Comparison of ENCODE assay signal across 18 cellular contexts in the genomic region with DNA sequence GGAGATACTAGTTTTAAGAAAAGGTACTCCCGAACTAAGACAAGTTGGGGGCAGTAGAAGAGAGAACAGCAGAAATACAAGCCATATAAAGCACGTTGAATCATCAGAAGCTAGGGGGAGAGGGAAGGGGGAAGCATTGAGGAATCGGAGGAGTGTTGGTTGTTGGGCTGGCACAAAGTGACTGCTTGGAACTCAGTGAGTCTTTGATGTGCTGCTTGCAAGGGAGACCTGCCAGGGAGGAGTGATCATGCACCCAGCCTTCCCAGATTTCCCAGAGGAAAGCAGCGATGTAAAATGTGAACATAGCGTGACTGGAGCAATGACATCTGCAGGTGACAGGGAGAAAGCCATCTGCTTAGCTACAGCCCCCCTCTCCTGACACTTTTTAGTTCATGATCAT. TPM values are rescaled to one million over a fixed set of nuclear protein-coding genes. Genes with fewer than 3 reads are reported as not detected.
A peak's percentile ranks its signal among the peaks of the same experiment; 100 is the strongest.
DNase-seq lines count a peak whose midpoint lies in the region; ATAC-seq and TF ChIP-seq lines count a peak whose summit lies in the region.
"Had no signal": no experiment of that assay in that cellular context is flagged by ENCODE, and none has a peak within 500 bp of the region (broad histone marks: within the 10 kb centered on the region; RNA-seq: fewer than 3 reads in every experiment).

No MANE protein-coding gene starts in this region.

- H4K5ac ChIP-seq in mesendoderm (ENCODE audit: low read length) = no peak overlapping the region

- H3K79me2 ChIP-seq in SK-N-SH (ENCODE audit: insufficient read depth) (peaks cover 98% of the 10 kb centered on the region), mesendoderm (ENCODE audit: control insufficient read depth, insufficient read depth, low read length) (peaks cover 5% of the 10 kb centered on the region)

- TF ChIP-seq POLR2A in upper lobe of left lung (IDR thresholded peaks at IDR 0.05) = no peak

- peaks cover 8% of the 10 kb centered on the region; the same call in 1 of the 2 replicates for H4K20me1 ChIP-seq in SK-N-SH (ENCODE audit: insufficient read depth)

- no peak for TF ChIP-seq CTCF in SK-N-SH (IDR thresholded peaks at IDR 0.05)
- peak in 5 of 56 donors; percentile 4 to 25 (median 10) for TF ChIP-seq CTCF in dorsolateral prefrontal cortex (IDR thresholded peaks at IDR 0.05 in 54 of 56, conservative IDR thresholded peaks at IDR 0.05 in 2 of 56; ENCODE audit: low read depth in 1 of 56, partially characterized antibody in 56 of 56)
- TF ChIP-seq CTCF in upper lobe of left lung (IDR thresholded peaks at IDR 0.05) = no peak

- H2AFZ ChIP-seq in SK-N-SH (ENCODE audit: low read depth) = no peak overlapping the region

- CTCF ChIA-PET in SK-N-SH (lab: Yijun Ruan, JAX) = interaction anchor here (0.5 to 7.2 kb wide), 4 partner anchors 9 to 18 kb away, joined by 3 to 46 read pairs (median 4); no protein-coding TSS in a partner anchor

- H3K23ac ChIP-seq in mesendoderm (ENCODE audit: low read length) = no peak overlapping the region

- H3K4me1 ChIP-seq in SK-N-SH (ENCODE audit: control insufficient read depth in 1 of 2, insufficient read depth in 2 of 2, low read depth in 1 of 2, low read length in 1 of 2) (peaks cover 4 to 5% of the 10 kb centered on the region in 2 experiments; a peak in 2 of 4 replicates), muscle layer of colon (ENCODE audit: insufficient read depth, low read length) (peaks cover 96% of the 10 kb centered on the region), upper lobe of left lung (peaks cover 13 to 34% (median 19%) of the 10 kb centered on the region in 4 donors), mesendoderm (ENCODE audit: control insufficient read depth, low read depth, low read length) (peaks cover 2% of the 10 kb centered on the region)
- H3K4me1 ChIP-seq: colonic mucosa had no signal

- TF ChIP-seq EP300 in SK-N-SH (IDR thresholded peaks at IDR 0.05; ENCODE audit: borderline replicate concordance in 1 of 2, low read depth in 1 of 2, low read length in 1 of 2) (no peak), upper lobe of left lung (IDR thresholded peaks at IDR 0.05) (no peak)

- H3K27me3 ChIP-seq in SK-N-SH (ENCODE audit: insufficient read depth) = no peaks in the 10 kb centered on the region
- H3K27me3 ChIP-seq in dorsolateral prefrontal cortex = no peaks in the 10 kb centered on the region
- no peaks in the 10 kb centered on the region for H3K27me3 ChIP-seq in muscle layer of colon (ENCODE audit: control insufficient read depth in 1 of 2, insufficient read depth in 2 of 2, low read length in 2 of 2)
- H3K27me3 ChIP-seq in upper lobe of left lung = no peaks in the 10 kb centered on the region
- H3K27me3 ChIP-seq in MG63 = no peaks in the 10 kb centered on the region
- no peaks in the 10 kb centered on the region for H3K27me3 ChIP-seq in mesendoderm (ENCODE audit: insufficient read depth, low read length, poor library complexity)
- H3K27me3 ChIP-seq: colonic mucosa had no signal

- H3K4ac ChIP-seq in mesendoderm (ENCODE audit: low read depth, low read length) = no peak overlapping the region

- WGBS in SK-N-SH (ENCODE audit: low lambda C conversion rate) = 93% methylated on average over 5 of the region's 5 CpGs
- WGBS in upper lobe of left lung, 2 donors = 75 to 81% methylated on average over 5 of the region's 5 CpGs
- WGBS in mesendoderm (ENCODE audit: extremely low coverage, insufficient coverage, low lambda C conversion rate) = no CpG with 5 or more reads among the region's 5 CpGs

- POLR2A ChIA-PET in SK-N-SH (lab: Yijun Ruan, JAX) = no interaction called here

- no peak overlapping the region for H2BK15ac ChIP-seq in mesendoderm (replicated peaks; ENCODE audit: low read depth)

- H3K9ac ChIP-seq in SK-N-SH (0 out of 2 replicates have a peak overlapping the region, but pooled peaks have one; percentile 7), muscle layer of colon (ENCODE audit: low read length) (peak overlapping the region; percentile 8), mesendoderm (ENCODE audit: low read length) (no peak overlapping the region)
- H3K9ac ChIP-seq: KMS-11 had no signal

- peak overlapping the region in 1 of 2 experiments; percentile 75; a peak in 2 of 4 replicates for H3K27ac ChIP-seq in SK-N-SH (ENCODE audit: low read depth in 2 of 2, low read length in 1 of 2)
- H3K27ac ChIP-seq in dorsolateral prefrontal cortex = peak overlapping the region; percentile 49 to 99 (median 91)
- H3K27ac ChIP-seq in muscle layer of colon (ENCODE audit: low read depth, low read length) = peak overlapping the region; percentile 83
- H3K27ac ChIP-seq in upper lobe of left lung = peak overlapping the region in 3 of 4 donors; percentile 8 to 62 (median 36)
- no peak overlapping the region for H3K27ac ChIP-seq in mesendoderm (ENCODE audit: low read depth, low read length)
- H3K27ac ChIP-seq: colonic mucosa, HL-60, KMS-11 had no signal

- no peak overlapping the region for H2BK5ac ChIP-seq in mesendoderm (ENCODE audit: low read length)

- H3K79me1 ChIP-seq in mesendoderm (ENCODE audit: low read length) = peaks cover 5% of the 10 kb centered on the region

- no peak for TF ChIP-seq RAD21 in SK-N-SH (IDR thresholded peaks at IDR 0.05; ENCODE audit: low read length)

- H3K4me3 ChIP-seq in SK-N-SH (ENCODE audit: low read depth in 2 of 2, low read length in 1 of 2) (no peak overlapping the region), dorsolateral prefrontal cortex (peak overlapping the region in 2 of 59 donors; percentile 3 to 8), muscle layer of colon (ENCODE audit: low read depth in 1 of 2, low read length in 2 of 2) (peak overlapping the region in 1 of 2 donors; percentile 10), upper lobe of left lung (no peak overlapping the region), MG63 (no peak overlapping the region), mesendoderm (ENCODE audit: low read length) (no peak overlapping the region)
- H3K4me3 ChIP-seq: colonic mucosa had no signal

- intact Hi-C loops in dorsolateral prefrontal cortex (cut with DNase I) = no loop called here

- no peak overlapping the region for H3K56ac ChIP-seq in mesendoderm (ENCODE audit: low read length)

- ATAC-seq in SK-N-SH treated with all-trans-retinoic acid at 6 μM for 48 hours = no peak
- ATAC-seq in upper lobe of left lung (ENCODE audit: low FRiP score in 2 of 2) = peak in 1 of 2 donors; percentile 24
- ATAC-seq: activated T-cell treated with anti-CD3 and anti-CD28 coated beads, Interleukin-2, amount 50 U/mL, for 4 hours; CD8-positive, alpha-beta T cell; left colon; naive thymus-derived CD8-positive, alpha-beta T cell had no signal

- H3K9me3 ChIP-seq in SK-N-SH = no peaks in the 10 kb centered on the region
- H3K9me3 ChIP-seq in muscle layer of colon (ENCODE audit: low read length) = no peaks in the 10 kb centered on the region
- H3K9me3 ChIP-seq in upper lobe of left lung = no peaks in the 10 kb centered on the region
- H3K9me3 ChIP-seq in MG63 = peaks cover 12% of the 10 kb centered on the region
- H3K9me3 ChIP-seq: colonic mucosa had no signal

- H3F3A ChIP-seq in SK-N-SH (replicated peaks; ENCODE audit: insufficient read depth) = peaks cover 8% of the 10 kb centered on the region

- no peak overlapping the region for H3K4me2 ChIP-seq in SK-N-SH
- no peak overlapping the region for H3K4me2 ChIP-seq in mesendoderm (ENCODE audit: low read length)
- H3K4me2 ChIP-seq: KMS-11 had no signal

- H4K8ac ChIP-seq in mesendoderm (ENCODE audit: low read depth, low read length) = no peak overlapping the region

- H3K18ac ChIP-seq in mesendoderm (ENCODE audit: low read length) = no peak overlapping the region

- no peak overlapping the region for H2BK120ac ChIP-seq in mesendoderm (ENCODE audit: low read depth, low read length)

- no peak overlapping the region for H2AK5ac ChIP-seq in mesendoderm (ENCODE audit: low read length)

- H3K36me3 ChIP-seq in SK-N-SH (replicated peaks in 1 of 2; ENCODE audit: control insufficient read depth in 1 of 2, insufficient read depth in 2 of 2, low read length in 1 of 2) (no peaks in the 10 kb centered on the region), muscle layer of colon (ENCODE audit: insufficient read depth, low read length) (no peaks in the 10 kb centered on the region), upper lobe of left lung (no peaks in the 10 kb centered on the region), MG63 (no peaks in the 10 kb centered on the region), mesendoderm (ENCODE audit: control insufficient read depth, insufficient read depth, low read length) (no peaks in the 10 kb centered on the region)
- H3K36me3 ChIP-seq: colonic mucosa had no signal

- no peaks in the 10 kb centered on the region for H3K9me2 ChIP-seq in SK-N-SH

- no peak for DNase-seq in SK-N-SH
- peak in 4 of 10 donors; percentile 27 to 60 (median 56) for DNase-seq in dorsolateral prefrontal cortex
- DNase-seq in upper lobe of left lung = no peak
- DNase-seq in MG63 = no peak
- no peak for DNase-seq in HCEC 1CT
- DNase-seq in mesendoderm = no peak
- DNase-seq: activated T-cell treated with anti-CD3 and anti-CD28 coated beads, Interleukin-2, amount 50 U/mL, for 4 hours; CD8-positive, alpha-beta T cell; colonic mucosa; left colon; naive thymus-derived CD8-positive, alpha-beta T cell; NCI-H1417; retina; stimulated activated CD4-positive, alpha-beta T cell treated with anti-CD3 and anti-CD28 coated beads, Interleukin-2, amount 100 ng/mL, for 48 hours had no signal

TF ChIP-seq in SK-N-SH, 30 proteins besides CTCF, POLR2A, EP300 and RAD21:
- TF ChIP-seq, protein P1, sequence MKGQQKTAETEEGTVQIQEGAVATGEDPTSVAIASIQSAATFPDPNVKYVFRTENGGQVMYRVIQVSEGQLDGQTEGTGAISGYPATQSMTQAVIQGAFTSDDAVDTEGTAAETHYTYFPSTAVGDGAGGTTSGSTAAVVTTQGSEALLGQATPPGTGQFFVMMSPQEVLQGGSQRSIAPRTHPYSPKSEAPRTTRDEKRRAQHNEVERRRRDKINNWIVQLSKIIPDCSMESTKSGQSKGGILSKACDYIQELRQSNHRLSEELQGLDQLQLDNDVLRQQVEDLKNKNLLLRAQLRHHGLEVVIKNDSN (IDR thresholded peaks at IDR 0.05; ENCODE audit: borderline replicate concordance, low read depth) = no peak

RNA-seq across cellular contexts. Expression of a gene that starts 43.4 kb away (rescaled TPM):
- 13.0 and 18.1 TPM in 2 replicates for polyA plus RNA-seq in SK-N-SH (2012; rRNA removed)
- 17.4 and 22.1 TPM in 2 replicates for polyA plus RNA-seq in SK-N-SH (2012; cell fraction: cytosol; rRNA removed)
- polyA plus RNA-seq in SK-N-SH (2012; cell fraction: nucleus; rRNA removed) = 13.8 and 25.4 TPM in 2 replicates
- 100 to 1,000 TPM in 47 of 120 experiments, 10 to 100 TPM in 73; 43.3 to 151 (median 93.9) TPM for total RNA-seq in dorsolateral prefrontal cortex
- total RNA-seq in upper lobe of left lung = 10 to 100 TPM in 3 of 6 donors, 1 to 10 TPM in 3; 6.3 to 28.7 (median 9.5) TPM
- total RNA-seq in MG63 (2014; rRNA removed; shearing (Covaris generic); ENCODE audit: low replicate concordance) = 0.43 and 3.7 TPM in 2 replicates
- 6.3 TPM for polyA plus RNA-seq in mesendoderm (2013, experiment 1 of 2)
- 7.4 TPM for polyA plus RNA-seq in mesendoderm (2013, experiment 2 of 2)
- total RNA-seq: activated T-cell treated with anti-CD3 and anti-CD28 coated beads, Interleukin-2, amount 50 U/mL, for 4 hours; CD8-positive, alpha-beta T cell; naive thymus-derived CD8-positive, alpha-beta T cell had no signal
- polyA plus RNA-seq: naive thymus-derived CD8-positive, alpha-beta T cell had no signal
